In the genomic region with DNA sequence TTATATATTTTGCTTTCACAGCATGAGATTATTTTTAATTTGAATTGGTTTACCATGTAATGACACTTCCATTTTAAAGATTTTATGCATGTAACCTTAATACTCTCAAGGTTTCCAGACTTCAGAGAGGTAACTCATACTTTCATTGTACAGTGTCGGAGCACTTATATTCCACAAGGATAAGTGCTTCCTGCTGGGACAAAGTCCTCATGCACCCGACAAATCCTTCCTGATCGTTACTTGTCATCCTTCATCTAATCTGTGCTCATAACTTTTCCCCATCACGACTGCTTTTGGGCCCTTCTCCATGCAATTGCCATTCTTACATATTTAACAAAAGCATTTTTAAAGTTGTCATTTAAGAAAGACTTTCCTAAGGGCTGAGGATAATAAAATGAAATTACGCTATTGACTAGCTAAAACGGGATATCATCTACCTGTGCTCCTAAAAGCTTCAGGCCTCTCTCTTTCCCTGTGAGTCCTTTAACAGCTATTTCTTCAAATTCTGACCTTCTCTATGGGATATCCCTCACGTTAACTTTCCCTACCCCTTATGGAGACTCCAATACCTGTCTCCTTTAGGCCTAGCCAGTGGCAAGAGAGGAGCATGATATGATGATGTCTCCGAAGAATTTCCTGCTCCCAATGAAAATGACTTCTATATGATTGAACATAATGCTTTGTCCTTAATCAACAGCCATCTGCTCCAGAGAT, we compare ENCODE assay signal across 29 cellular contexts. TPM values are rescaled to one million over a fixed set of nuclear protein-coding genes. Genes with fewer than 3 reads are reported as not detected.
"Had no signal": no experiment of that assay in that cellular context is flagged by ENCODE, and none has a peak within 500 bp of the region (broad histone marks: within the 10 kb centered on the region; RNA-seq: fewer than 3 reads in every experiment).

No MANE protein-coding gene starts in this region.

- H3K36me3 ChIP-seq: brain microvascular endothelial cell, gastrocnemius medialis, neutrophil, ovary, vagina had no signal

- H3K27me3 ChIP-seq: brain microvascular endothelial cell, dorsolateral prefrontal cortex, gastrocnemius medialis, neutrophil, ovary, vagina had no signal

- H3K9me3 ChIP-seq: gastrocnemius medialis, neutrophil, ovary, vagina had no signal

- DNase-seq: activated B cell treated with CpG ODN at 0.5 μM for 24 hours; activated CD4-positive, alpha-beta T cell treated with anti-CD3 and anti-CD28 coated beads, Interleukin-2, amount 50 U/mL, for 1 hour; activated CD8-positive, alpha-beta T cell treated with anti-CD3 and anti-CD28 coated beads for 36 hours; activated gamma-delta T cell treated with Interleukin-2 at 50 U/mL for 16 hours; activated naive CD4-positive, alpha-beta T cell treated with anti-CD3 and anti-CD28 coated beads, Interleukin-2, amount 50 U/mL, for 16 hours; activated T-cell treated with anti-CD3 and anti-CD28 coated beads, Interleukin-2, amount 50 U/mL, for 4 hours; amniotic stem cell; brain microvascular endothelial cell; dorsolateral prefrontal cortex; effector memory CD4-positive, alpha-beta T cell; gastrocnemius medialis; glutamatergic neuron; left cardiac atrium; left ventricle myocardium superior; naive B cell; nephron progenitor cell; ovary; stimulated activated CD4-positive, alpha-beta T cell treated with anti-CD3 and anti-CD28 coated beads, Interleukin-12 subunit alpha, Interleukin-12 subunit beta, amount 100 ng/mL, for 4 hours; stimulated activated CD4-positive, alpha-beta T cell treated with anti-CD3 and anti-CD28 coated beads, Interleukin-4, amount 100 ng/mL, for 1 hour; stimulated activated naive CD8-positive, alpha-beta T cell treated with anti-CD3 and anti-CD28 coated beads, Interleukin-15, amount 100 ng/mL, for 72 hours; substantia nigra had no signal

- H3K4me3 ChIP-seq: coronary artery, dorsolateral prefrontal cortex, gastrocnemius medialis, ovary, skin epidermis, vagina had no signal

- H3K4me1 ChIP-seq: vagina had no signal

- ATAC-seq: activated CD8-positive, alpha-beta T cell treated with anti-CD3 and anti-CD28 coated beads for 36 hours; activated T-cell treated with anti-CD3 and anti-CD28 coated beads, Interleukin-2, amount 50 U/mL, for 4 hours; activated T-helper 17 cell treated with anti-CD3 and anti-CD28 coated beads, Interleukin-2, amount 50 U/mL, for 72 hours; gastrocnemius medialis; left cardiac atrium; left ventricle myocardium superior; sciatic nerve; stimulated activated effector memory CD8-positive, alpha-beta T cell treated with anti-CD3 and anti-CD28 coated beads, Interleukin-12 subunit alpha, Interleukin-12 subunit beta, amount 100 ng/mL, for 72 hours; stimulated activated naive CD8-positive, alpha-beta T cell treated with anti-CD3 and anti-CD28 coated beads, Interleukin-15, amount 100 ng/mL, for 72 hours had no signal

- H3K27ac ChIP-seq: brain microvascular endothelial cell, coronary artery, dorsolateral prefrontal cortex, gastrocnemius medialis, neutrophil, ovary, skin epidermis, vagina had no signal

RNA-seq across cellular contexts. Expression of a gene that starts 59.3 kb away (rescaled TPM):
- total RNA-seq: activated B cell treated with CpG ODN at 0.5 μM for 24 hours; activated CD8-positive, alpha-beta T cell treated with anti-CD3 and anti-CD28 coated beads for 36 hours; activated T-cell treated with anti-CD3 and anti-CD28 coated beads, Interleukin-2, amount 50 U/mL, for 4 hours; activated T-helper 17 cell treated with anti-CD3 and anti-CD28 coated beads, Interleukin-2, amount 50 U/mL, for 72 hours; epithelial cell of proximal tubule had no signal
